ENCODE assay signal across 14 cellular contexts in genomic region chr6:157994126-157994795, GRCh38. TPM values are rescaled to one million over a fixed set of nuclear protein-coding genes. Genes with fewer than 3 reads are reported as not detected.
DNase-seq lines count a peak whose midpoint lies in the region; ATAC-seq and TF ChIP-seq lines count a peak whose summit lies in the region.
"Had no signal": no experiment of that assay in that cellular context is flagged by ENCODE, and none has a peak within 500 bp of the region (broad histone marks: within the 10 kb centered on the region; RNA-seq: fewer than 3 reads in every experiment).

No MANE protein-coding gene starts in this region.

- no peaks in the 10 kb centered on the region for H3K27me3 ChIP-seq in left ventricle myocardium inferior (ENCODE audit: low read depth)
- H3K27me3 ChIP-seq in naive thymus-derived CD4-positive, alpha-beta T cell (ENCODE audit: control insufficient read depth in 2 of 2, insufficient read depth in 2 of 2, low read length in 2 of 2), result no peaks in the 10 kb centered on the region
- no peaks in the 10 kb centered on the region for H3K27me3 ChIP-seq in effector memory CD4-positive, alpha-beta T cell (replicated peaks; ENCODE audit: control insufficient read depth, insufficient read depth, low read length, poor library complexity, severe bottlenecking)

- H3K27ac ChIP-seq in left ventricle myocardium inferior (replicated peaks), result no peak overlapping the region
- no peak overlapping the region for H3K27ac ChIP-seq in naive thymus-derived CD4-positive, alpha-beta T cell (ENCODE audit: low read depth, low read length)
- H3K27ac ChIP-seq in effector memory CD4-positive, alpha-beta T cell (ENCODE audit: insufficient read depth, low read length, poor library complexity, severe bottlenecking), result no peak overlapping the region
- H3K27ac ChIP-seq: KMS-11 had no signal

- CTCF ChIA-PET in naive thymus-derived CD4-positive, alpha-beta T cell (lab: Charles Lee), result interaction anchor here (0.7 to 1.3 kb wide), 3 partner anchors 10 to 1041 kb away, joined by 3 read pairs; no protein-coding TSS in a partner anchor

- POLR2A ChIA-PET in naive thymus-derived CD4-positive, alpha-beta T cell (lab: Charles Lee), result interaction anchor here (0.6 to 1.4 kb wide), 5 partner anchors 9 to 127 kb away, joined by 3 to 6 read pairs (median 4); no protein-coding TSS in a partner anchor

- peak overlapping the region in 4 of 10 donors; percentile 1 to 48 (median 22) for H3K4me3 Mint-ChIP-seq in naive thymus-derived CD4-positive, alpha-beta T cell
- H3K4me3 Mint-ChIP-seq: natural killer cell treated with Interleukin-12 subunit alpha and Interleukin-12 subunit beta and Interleukin-15 and Interleukin-18, amount 100 ng/mL, for 72 hours had no signal

- peaks cover 55% of the 10 kb centered on the region for H3K4me1 ChIP-seq in left ventricle myocardium inferior
- peaks cover 3 to 29% of the 10 kb centered on the region in 2 donors for H3K4me1 ChIP-seq in naive thymus-derived CD4-positive, alpha-beta T cell (ENCODE audit: control insufficient read depth in 2 of 2, insufficient read depth in 2 of 2, low read length in 2 of 2)
- peaks cover 16% of the 10 kb centered on the region for H3K4me1 ChIP-seq in effector memory CD4-positive, alpha-beta T cell (ENCODE audit: control insufficient read depth, insufficient read depth, low read length, poor library complexity, severe bottlenecking)

- DNase-seq in cardiac septum (ENCODE audit: low spot score) (peak; percentile 15), left ventricle myocardium inferior (no peak), ecto neural progenitor cell (ENCODE audit: low spot score) (peak; percentile 34), COR-L47 (lab: John Stamatoyannopoulos, UW) (no peak)
- DNase-seq in naive thymus-derived CD4-positive, alpha-beta T cell, result no peak
- DNase-seq in effector memory CD4-positive, alpha-beta T cell, result no peak
- DNase-seq: activated naive CD4-positive, alpha-beta T cell treated with Interleukin-2 at 50 U/mL for 16 hours; kidney glomerular epithelial cell; NCI-H187 treated with DMSO at 0.1 percent for 48 hours had no signal

- no peaks in the 10 kb centered on the region for H3K9me3 ChIP-seq in left ventricle myocardium inferior (replicated peaks)
- no peaks in the 10 kb centered on the region for H3K9me3 ChIP-seq in naive thymus-derived CD4-positive, alpha-beta T cell (ENCODE audit: control insufficient read depth in 2 of 3, low read length in 3 of 3)
- no peaks in the 10 kb centered on the region for H3K9me3 ChIP-seq in effector memory CD4-positive, alpha-beta T cell (ENCODE audit: control insufficient read depth, low read length)

- H3K36me3 ChIP-seq in left ventricle myocardium inferior, result no peaks in the 10 kb centered on the region
- no peaks in the 10 kb centered on the region for H3K36me3 ChIP-seq in naive thymus-derived CD4-positive, alpha-beta T cell (ENCODE audit: control insufficient read depth in 2 of 3, insufficient read depth in 3 of 3, low read length in 3 of 3)
- H3K36me3 ChIP-seq in effector memory CD4-positive, alpha-beta T cell (ENCODE audit: control insufficient read depth, insufficient read depth, low read length), result no peaks in the 10 kb centered on the region

- intact Hi-C loops in cardiac septum (cut with DNase I) (no loop called here), left ventricle myocardium inferior (cut with micrococcal nuclease) (loop anchor here (10.0 kb wide), 1 partner anchor 51 kb away; no protein-coding TSS in a partner anchor)
- intact Hi-C loops in naive thymus-derived CD4-positive, alpha-beta T cell (cut with micrococcal nuclease), result no loop called here

- peaks cover 0 to 2% (median 0%) of the 10 kb centered on the region in 11 donors for H3K9me3 Mint-ChIP-seq in naive thymus-derived CD4-positive, alpha-beta T cell
- H3K9me3 Mint-ChIP-seq: natural killer cell treated with Interleukin-12 subunit alpha and Interleukin-12 subunit beta and Interleukin-15 and Interleukin-18, amount 100 ng/mL, for 72 hours had no signal

- H3K4me1 Mint-ChIP-seq in naive thymus-derived CD4-positive, alpha-beta T cell, result peaks cover 41 to 94% (median 81%) of the 10 kb centered on the region in 7 donors

- ATAC-seq in naive thymus-derived CD4-positive, alpha-beta T cell, result no peak
- no peak for ATAC-seq in GM18861 (IDR thresholded peaks at IDR 0.05; ENCODE audit: unreplicated experiment)
- ATAC-seq in HG03139 (IDR thresholded peaks at IDR 0.05; ENCODE audit: unreplicated experiment), result no peak
- ATAC-seq: natural killer cell treated with Interleukin-12 subunit alpha and Interleukin-12 subunit beta and Interleukin-15 and Interleukin-18, amount 100 ng/mL, for 72 hours had no signal

- no peak overlapping the region for H3K4me3 ChIP-seq in left ventricle myocardium inferior
- no peak overlapping the region for H3K4me3 ChIP-seq in naive thymus-derived CD4-positive, alpha-beta T cell (ENCODE audit: low read length)
- no peak overlapping the region for H3K4me3 ChIP-seq in effector memory CD4-positive, alpha-beta T cell (ENCODE audit: insufficient read depth, low read depth, low read length, poor library complexity, severe bottlenecking)
- H3K4me3 ChIP-seq: smooth muscle cell had no signal

- H3K36me3 Mint-ChIP-seq in naive thymus-derived CD4-positive, alpha-beta T cell, result peaks cover 0 to 8% (median 7%) of the 10 kb centered on the region in 5 donors
- H3K36me3 Mint-ChIP-seq: natural killer cell treated with Interleukin-12 subunit alpha and Interleukin-12 subunit beta and Interleukin-15 and Interleukin-18, amount 100 ng/mL, for 72 hours had no signal

- peak overlapping the region in 7 of 9 donors; percentile 5 to 95 (median 56) for H3K27ac Mint-ChIP-seq in naive thymus-derived CD4-positive, alpha-beta T cell

- no peak for TF ChIP-seq CTCF in left ventricle myocardium inferior (IDR thresholded peaks at IDR 0.05; ENCODE audit: borderline replicate concordance)

- no peaks in the 10 kb centered on the region for H3K27me3 Mint-ChIP-seq in naive thymus-derived CD4-positive, alpha-beta T cell
- H3K27me3 Mint-ChIP-seq: natural killer cell treated with Interleukin-12 subunit alpha and Interleukin-12 subunit beta and Interleukin-15 and Interleukin-18, amount 100 ng/mL, for 72 hours had no signal

RNA-seq across cellular contexts. Expression of gene SYNJ2, which starts 12.6 kb away (rescaled TPM):
- total RNA-seq in cardiac septum, result 24.0 TPM
- 12.3 TPM for total RNA-seq in left ventricle myocardium inferior
- total RNA-seq in naive thymus-derived CD4-positive, alpha-beta T cell, result 10 to 100 TPM; 22.4 to 36.6 (median 22.5) TPM
- 10 to 100 TPM; 12.0 to 18.0 TPM for polyA plus RNA-seq in naive thymus-derived CD4-positive, alpha-beta T cell

Comparison
In these comparisons a context has a peak if more than half of its experiments do, and no peak if none do; other contexts are left out.
1. DNase-seq: peak in cardiac septum (single experiment) and ecto neural progenitor cell (single experiment); none in left ventricle myocardium inferior (single experiment), naive thymus-derived CD4-positive, alpha-beta T cell (0 of 9), effector memory CD4-positive, alpha-beta T cell (0 of 3) and COR-L47 (single experiment).